13 cellular contexts compared by ENCODE assay signal in genomic region chr1:115666206-115666605, GRCh38. TPM values are rescaled to one million over a fixed set of nuclear protein-coding genes. Genes with fewer than 3 reads are reported as not detected.
DNase-seq lines count a peak whose midpoint lies in the region; ATAC-seq and TF ChIP-seq lines count a peak whose summit lies in the region.
"Had no signal": no experiment of that assay in that cellular context is flagged by ENCODE, and none has a peak within 500 bp of the region (broad histone marks: within the 10 kb centered on the region; RNA-seq: fewer than 3 reads in every experiment).

No MANE protein-coding gene starts in this region.

- no peaks in the 10 kb centered on the region for H3K79me1 ChIP-seq in neuronal stem cell (ENCODE audit: low read depth, low read length)

- TF ChIP-seq POLR2A in heart left ventricle (IDR thresholded peaks at IDR 0.05) (no peak), gastroesophageal sphincter (IDR thresholded peaks at IDR 0.05) (no peak)

- H3K27me3 ChIP-seq in heart left ventricle, result no peaks in the 10 kb centered on the region
- H3K27me3 ChIP-seq in gastroesophageal sphincter, result no peaks in the 10 kb centered on the region
- no peaks in the 10 kb centered on the region for H3K27me3 ChIP-seq in neuronal stem cell (ENCODE audit: control insufficient read depth in 3 of 3, insufficient read depth in 3 of 3, low read depth in 1 of 3, low read length in 3 of 3)
- H3K27me3 ChIP-seq in aorta (ENCODE audit: control insufficient read depth in 1 of 2, insufficient read depth in 2 of 2, low read length in 1 of 2), result no peaks in the 10 kb centered on the region

- no peak overlapping the region for H3K4me3 Mint-ChIP-seq in progenitor cell of endocrine pancreas (ENCODE audit: low read depth)
- H3K4me3 Mint-ChIP-seq: B cell; CD4-positive, CD25-positive, alpha-beta regulatory T cell had no signal

- WGBS in heart left ventricle, 4 donors, result 70 to 93% (median 84%) methylated on average over 6 of the region's 6 CpGs
- WGBS in gastroesophageal sphincter (ENCODE audit: low coverage in 1 of 2), 2 donors, result no CpG with 5 or more reads among the region's 6 CpGs
- no CpG with 5 or more reads among the region's 6 CpGs for WGBS in neuronal stem cell (ENCODE audit: extremely low coverage in 2 of 2, insufficient read length in 2 of 2, insufficient replicate concordance in 1 of 2), 2 donors
- WGBS in aorta, 2 donors, result 67 to 74% methylated on average over 6 of the region's 6 CpGs

- H2AK5ac ChIP-seq in neuronal stem cell (ENCODE audit: low read depth, low read length), result no peak overlapping the region

- no peak overlapping the region for H2BK15ac ChIP-seq in neuronal stem cell (ENCODE audit: low read length)

- H3K9me3 ChIP-seq in heart left ventricle (peaks cover 0 to 5% (median 0%) of the 10 kb centered on the region in 12 donors), gastroesophageal sphincter (no peaks in the 10 kb centered on the region), neuronal stem cell (replicated peaks in 1 of 2; ENCODE audit: control insufficient read depth in 2 of 2, insufficient read depth in 1 of 2, low read depth in 1 of 2, low read length in 2 of 2) (no peaks in the 10 kb centered on the region), aorta (ENCODE audit: control insufficient read depth, low read length) (no peaks in the 10 kb centered on the region)

- H3K9ac ChIP-seq in neuronal stem cell (ENCODE audit: low read depth, low read length, poor library complexity), result no peak overlapping the region

- H4K8ac ChIP-seq in neuronal stem cell (ENCODE audit: low read depth, low read length), result no peak overlapping the region

- H3K4me1 Mint-ChIP-seq in progenitor cell of endocrine pancreas (ENCODE audit: low read depth), result peaks cover 9% of the 10 kb centered on the region
- H3K4me1 Mint-ChIP-seq: B cell had no signal

- intact Hi-C loops in heart left ventricle (cut with DNase I) (no loop called here), Right ventricle myocardium inferior (cut with DNase I) (no loop called here), aorta (cut with DNase I) (no loop called here)

- H2AFZ ChIP-seq in neuronal stem cell (ENCODE audit: low read length), result no peak overlapping the region

- no peak overlapping the region for H2BK5ac ChIP-seq in neuronal stem cell (ENCODE audit: low read length)

- H3K36me3 ChIP-seq in heart left ventricle, result peaks cover 0 to 66% (median 41%) of the 10 kb centered on the region in 9 donors
- peaks cover 0 to 69% of the 10 kb centered on the region in 2 donors for H3K36me3 ChIP-seq in gastroesophageal sphincter
- peaks cover 12 to 22% of the 10 kb centered on the region in 2 donors for H3K36me3 ChIP-seq in neuronal stem cell (replicated peaks in 1 of 2; ENCODE audit: control insufficient read depth in 2 of 2, insufficient read depth in 2 of 2, low read length in 2 of 2)
- peaks cover 0 to 8% of the 10 kb centered on the region in 2 donors for H3K36me3 ChIP-seq in aorta (ENCODE audit: control insufficient read depth in 1 of 2, insufficient read depth in 2 of 2, low read length in 1 of 2)

- no peak for TF ChIP-seq CTCF in heart left ventricle (IDR thresholded peaks at IDR 0.05)
- TF ChIP-seq CTCF in gastroesophageal sphincter (IDR thresholded peaks at IDR 0.05), result no peak
- TF ChIP-seq CTCF in progenitor cell of endocrine pancreas (IDR thresholded peaks at IDR 0.05; ENCODE audit: unreplicated experiment), result no peak

- H4K91ac ChIP-seq in neuronal stem cell (ENCODE audit: low read depth, low read length, poor library complexity), result no peak overlapping the region

- peaks cover 0 to 42% (median 11%) of the 10 kb centered on the region in 12 donors for H3K4me1 ChIP-seq in heart left ventricle
- H3K4me1 ChIP-seq in gastroesophageal sphincter, result peaks cover 0 to 62% (median 0%) of the 10 kb centered on the region in 3 donors
- H3K4me1 ChIP-seq in neuronal stem cell (ENCODE audit: control insufficient read depth in 2 of 2, insufficient read depth in 1 of 2, low read depth in 1 of 2, low read length in 2 of 2), result peaks cover 0 to 2% of the 10 kb centered on the region in 2 donors
- no peaks in the 10 kb centered on the region for H3K4me1 ChIP-seq in aorta (ENCODE audit: control insufficient read depth in 1 of 2, insufficient read depth in 2 of 2, low read length in 2 of 2)

- H3K4ac ChIP-seq in neuronal stem cell (ENCODE audit: low read length), result no peak overlapping the region

- no peaks in the 10 kb centered on the region for H3K27me3 Mint-ChIP-seq in progenitor cell of endocrine pancreas
- H3K27me3 Mint-ChIP-seq: B cell; CD4-positive, CD25-positive, alpha-beta regulatory T cell had no signal

- H2BK120ac ChIP-seq in neuronal stem cell (ENCODE audit: low read depth, low read length), result no peak overlapping the region

- H3K36me3 Mint-ChIP-seq in progenitor cell of endocrine pancreas (ENCODE audit: insufficient read depth), result peaks cover 22% of the 10 kb centered on the region
- H3K36me3 Mint-ChIP-seq: CD4-positive, CD25-positive, alpha-beta regulatory T cell had no signal

- no peak for TF ChIP-seq EP300 in gastroesophageal sphincter (IDR thresholded peaks at IDR 0.05)

- H3K4me2 ChIP-seq in neuronal stem cell (ENCODE audit: insufficient read depth, low read length, poor library complexity, severe bottlenecking), result no peak overlapping the region

- H3K9me3 Mint-ChIP-seq in progenitor cell of endocrine pancreas (ENCODE audit: low read depth), result no peaks in the 10 kb centered on the region

- H3K14ac ChIP-seq in neuronal stem cell (ENCODE audit: low read length), result no peak overlapping the region

- no peak overlapping the region for H3K4me3 ChIP-seq in heart left ventricle
- H3K4me3 ChIP-seq in gastroesophageal sphincter, result no peak overlapping the region
- H3K4me3 ChIP-seq in neuronal stem cell (ENCODE audit: low read length in 2 of 2), result no peak overlapping the region
- H3K4me3 ChIP-seq in aorta (ENCODE audit: low read length in 2 of 2), result no peak overlapping the region

- DNase-seq in heart left ventricle (no peak), Right ventricle myocardium inferior (ENCODE audit: missing footprints) (no peak), neuronal stem cell (ENCODE audit: low spot score) (no peak), aorta (no peak), progenitor cell of endocrine pancreas (ENCODE audit: low spot score, unreplicated experiment) (no peak)
- DNase-seq: CD4-positive, CD25-positive, alpha-beta regulatory T cell; DMS 273 treated with DMSO at 0.1 percent for 48 hours; GF-D8; NCI-H774 had no signal

- peak overlapping the region in 7 of 12 donors; percentile 51 to 82 (median 72) for H3K27ac ChIP-seq in heart left ventricle
- peak overlapping the region in 3 of 4 donors; percentile 45 to 80 (median 46) for H3K27ac ChIP-seq in gastroesophageal sphincter
- H3K27ac ChIP-seq in neuronal stem cell (replicated peaks; ENCODE audit: low read length), result no peak overlapping the region
- peak overlapping the region; percentile 46 to 79 for H3K27ac ChIP-seq in aorta (ENCODE audit: low read depth in 1 of 2, low read length in 2 of 2)

- no peak overlapping the region for H2BK12ac ChIP-seq in neuronal stem cell (ENCODE audit: low read length)

- no peak overlapping the region for H3K27ac Mint-ChIP-seq in progenitor cell of endocrine pancreas
- H3K27ac Mint-ChIP-seq: B cell had no signal

- H3K18ac ChIP-seq in neuronal stem cell (ENCODE audit: low read length), result peak overlapping the region; percentile 15

- ATAC-seq in heart left ventricle (peak in 3 of 4 donors; percentile 19 to 29 (median 20)), Right ventricle myocardium inferior (no peak), gastroesophageal sphincter (no peak), aorta (ENCODE audit: low FRiP score) (no peak), GM21367 (IDR thresholded peaks at IDR 0.05; ENCODE audit: unreplicated experiment) (no peak)
- ATAC-seq in activated CD4-positive, CD25-positive, alpha-beta regulatory T cell treated with anti-CD3 and anti-CD28 coated beads, Interleukin-2, amount 50 U/mL, for 24 hours, result no peak

- no peak overlapping the region for H3K23ac ChIP-seq in neuronal stem cell (ENCODE audit: low read depth, low read length, poor library complexity)

RNA-seq across cellular contexts. Expression of gene VANGL1, which starts 24.4 kb away (rescaled TPM):
- total RNA-seq in heart left ventricle (10 to 100 TPM in 1 of 9 donors, 1 to 10 TPM in 8; 6.2 to 11.5 (median 8.2) TPM), Right ventricle myocardium inferior (6.5 TPM), gastroesophageal sphincter (10 to 100 TPM in 2 of 4 donors, 1 to 10 TPM in 2; 9.7 to 18.2 (median 12.7) TPM), aorta (10 to 100 TPM; 10.5 to 14.8 TPM), progenitor cell of endocrine pancreas (22.9 and 25.8 TPM in 2 replicates)
- polyA plus RNA-seq in heart left ventricle (1 to 10 TPM; 1.4 to 4.4 TPM), aorta (1 to 10 TPM in 1 of 2 donors, under 1 TPM in 1; 0.75 to 1.5 TPM)
- 6.9 TPM for polyA plus RNA-seq in neuronal stem cell (2013, experiment 1 of 2)
- polyA plus RNA-seq in neuronal stem cell (2013, experiment 2 of 2), result 6.6 TPM

Comparison
In these comparisons a context has a peak if more than half of its experiments do, and no peak if none do; other contexts are left out.
1. ATAC-seq: peak in heart left ventricle (3 of 4); none in Right ventricle myocardium inferior (single experiment), gastroesophageal sphincter (single experiment), aorta (single experiment), GM21367 (single experiment) and activated CD4-positive, CD25-positive, alpha-beta regulatory T cell treated with anti-CD3 and anti-CD28 coated beads, Interleukin-2, amount 50 U/mL, for 24 hours (0 of 2).